ENCODE assay signal across 2 cellular contexts in genomic region chr11:107856981-107857517, GRCh38.
TF ChIP-seq lines count a peak whose summit lies in the region.

No MANE protein-coding gene starts in this region.

TF ChIP-seq in IMR-90, 13 proteins besides CTCF, POLR2A, EP300 and RAD21:
- no peak for TF ChIP-seq MAZ (IDR thresholded peaks at IDR 0.05; ENCODE audit: borderline replicate concordance, low read depth, low read length)
- no peak for TF ChIP-seq SMC3 (IDR thresholded peaks at IDR 0.05; ENCODE audit: low read depth, low read length)
- no peak for TF ChIP-seq ELK1 (IDR thresholded peaks at IDR 0.05; ENCODE audit: borderline replicate concordance, low read depth, low read length)
- TF ChIP-seq NFE2L2 (IDR thresholded peaks at IDR 0.05; ENCODE audit: low read depth, low read length): no peak
- no peak for TF ChIP-seq CHD1 (IDR thresholded peaks at IDR 0.05; ENCODE audit: low read depth, low read length)
- no peak for TF ChIP-seq CEBPB (IDR thresholded peaks at IDR 0.05; ENCODE audit: low read depth, low read length)
- TF ChIP-seq FOS (IDR thresholded peaks at IDR 0.05; ENCODE audit: low read depth, low read length): no peak
- no peak for TF ChIP-seq USF2 (IDR thresholded peaks at IDR 0.05; ENCODE audit: low read depth, low read length)
- TF ChIP-seq MAFK (IDR thresholded peaks at IDR 0.05; ENCODE audit: low read depth, low read length): no peak
- TF ChIP-seq BHLHE40 (IDR thresholded peaks at IDR 0.05; ENCODE audit: low read depth, low read length): no peak
- TF ChIP-seq RCOR1 (IDR thresholded peaks at IDR 0.05; ENCODE audit: insufficient replicate concordance, low read length): no peak
- TF ChIP-seq RFX5 (IDR thresholded peaks at IDR 0.05; ENCODE audit: low read depth, low read length): no peak
- TF ChIP-seq MXI1 (IDR thresholded peaks at IDR 0.05; ENCODE audit: borderline replicate concordance, low read depth, low read length): no peak

TF ChIP-seq in K562, 482 proteins besides CTCF, POLR2A, EP300 and RAD21 (continues in another document):
- peak; percentile 87 for TF ChIP-seq ZNF263 (CRISPR knock-in tag; IDR thresholded peaks at IDR 0.05; ENCODE audit: borderline replicate concordance)
- peak; percentile 45; the same call in 1 of the 2 replicates for TF ChIP-seq SUPT5H (IDR thresholded peaks at IDR 0.05)
- TF ChIP-seq MTA2 (IDR thresholded peaks at IDR 0.05; ENCODE audit: low read depth): 0 out of 2 replicates have a peak, but pooled peaks have one; percentile 10
- no peak for TF ChIP-seq ARID3B (CRISPR knock-in tag; IDR thresholded peaks at IDR 0.05; ENCODE audit: borderline replicate concordance)
- no peak for TF ChIP-seq NFATC3 (IDR thresholded peaks at IDR 0.05)
- peak; percentile 69; the same call in 1 of the 2 replicates for TF ChIP-seq HDGF (IDR thresholded peaks at IDR 0.05)
- 0 out of 2 replicates have a peak, but pooled peaks have one; percentile 43 for TF ChIP-seq PHF21A (IDR thresholded peaks at IDR 0.05; ENCODE audit: borderline replicate concordance, low read depth)
- TF ChIP-seq SMARCE1 (IDR thresholded peaks at IDR 0.05): peak; percentile 50; the same call in 1 of the 2 replicates
- peak; percentile 34; the same call in 1 of the 2 replicates for TF ChIP-seq DPF2 (IDR thresholded peaks at IDR 0.05)
- TF ChIP-seq KDM1A (IDR thresholded peaks at IDR 0.05): 0 out of 4 replicates have a peak, but pooled peaks of 1 of the 2 experiments have one; percentile 58
- peak; percentile 33; the same call in 1 of the 2 replicates for TF ChIP-seq ZBTB2 (IDR thresholded peaks at IDR 0.05)
- TF ChIP-seq TRIM24 (IDR thresholded peaks at IDR 0.05): peak in 1 of 2 experiments; percentile 17; a peak in 1 of 4 replicates
- peak; percentile 70 to 77; a peak in 2 of 4 replicates for TF ChIP-seq ETV6 (IDR thresholded peaks at IDR 0.05; ENCODE audit: borderline replicate concordance in 1 of 2, low read depth in 2 of 2, low read length in 1 of 2)
- TF ChIP-seq ETV6 (CRISPR knock-in tag; IDR thresholded peaks at IDR 0.05; ENCODE audit: borderline replicate concordance): no peak
- no peak for TF ChIP-seq HNRNPK (IDR thresholded peaks at IDR 0.05; ENCODE audit: low read depth, low read length, poor library complexity, severe bottlenecking)
- peak; percentile 81 for TF ChIP-seq ETV1 (tag; conservative IDR thresholded peaks at IDR 0.05; ENCODE audit: low read depth)
- TF ChIP-seq SMARCA5 (IDR thresholded peaks at IDR 0.05): peak; percentile 79; the same call in 1 of the 2 replicates
- TF ChIP-seq TAL1 (IDR thresholded peaks at IDR 0.05): 0 out of 2 replicates have a peak, but pooled peaks have one; percentile 7
- no peak for TF ChIP-seq HDAC2 (IDR thresholded peaks at IDR 0.05)
- TF ChIP-seq CREB1 (IDR thresholded peaks at IDR 0.05): no peak
- TF ChIP-seq CREB1 (CRISPR knock-in tag; IDR thresholded peaks at IDR 0.05): no peak
- 0 out of 2 replicates have a peak, but pooled peaks have one; percentile 21 for TF ChIP-seq HLTF (IDR thresholded peaks at IDR 0.05)
- TF ChIP-seq TAF1 (IDR thresholded peaks at IDR 0.05; ENCODE audit: control insufficient read depth, extremely low read depth, insufficient read depth, low read length, severe bottlenecking): no peak
- TF ChIP-seq RCOR1 (IDR thresholded peaks at IDR 0.05; ENCODE audit: borderline replicate concordance in 1 of 2, low read depth in 2 of 2, low read length in 2 of 2): peak in 1 of 2 experiments; percentile 29; a peak in 1 of 4 replicates
- TF ChIP-seq ESRRA (IDR thresholded peaks at IDR 0.05; ENCODE audit: borderline replicate concordance, low read depth): peak; percentile 46; the same call in 1 of the 2 replicates
- peak; percentile 38 for TF ChIP-seq NCOA4 (IDR thresholded peaks at IDR 0.05; ENCODE audit: partially characterized antibody)
- TF ChIP-seq ZBTB40 (IDR thresholded peaks at IDR 0.05): peak; percentile 52; the same call in 1 of the 2 replicates
- TF ChIP-seq ZBTB40 (CRISPR knock-in tag; IDR thresholded peaks at IDR 0.05): no peak
- peak; percentile 95 for TF ChIP-seq BRD9 (IDR thresholded peaks at IDR 0.05; ENCODE audit: low read depth, partially characterized antibody)
- no peak for TF ChIP-seq FOS (IDR thresholded peaks at IDR 0.05; ENCODE audit: extremely low read depth, insufficient read length)
- 0 out of 2 replicates have a peak, but pooled peaks have one; percentile 33 for TF ChIP-seq EHMT2 (IDR thresholded peaks at IDR 0.05)
- no peak for TF ChIP-seq ZNF212 (CRISPR knock-in tag; IDR thresholded peaks at IDR 0.05)
- 0 out of 2 replicates have a peak, but pooled peaks have one; percentile 69 for TF ChIP-seq TRIM25 (IDR thresholded peaks at IDR 0.05; ENCODE audit: borderline replicate concordance)
- TF ChIP-seq POLR2B (IDR thresholded peaks at IDR 0.05; ENCODE audit: low read depth, partially characterized antibody): peak; percentile 18
- peak; percentile 30; the same call in 1 of the 2 replicates for TF ChIP-seq EP400 (IDR thresholded peaks at IDR 0.05)
- peak; percentile 58; the same call in 1 of the 2 replicates for TF ChIP-seq LARP7 (IDR thresholded peaks at IDR 0.05)
- TF ChIP-seq HDAC1 (IDR thresholded peaks at IDR 0.05): peak in 1 of 2 experiments; percentile 74; a peak in 2 of 4 replicates
- TF ChIP-seq VEZF1 (CRISPR knock-in tag; IDR thresholded peaks at IDR 0.05): peak; percentile 58; the same call in 1 of the 2 replicates
- TF ChIP-seq MLLT1 (IDR thresholded peaks at IDR 0.05): peak in 1 of 2 experiments; percentile 49; a peak in 1 of 4 replicates
- 0 out of 2 replicates have a peak, but pooled peaks have one; percentile 41 for TF ChIP-seq BCOR (IDR thresholded peaks at IDR 0.05)
- TF ChIP-seq MTA1 (IDR thresholded peaks at IDR 0.05; ENCODE audit: borderline replicate concordance): peak; percentile 77; the same call in 1 of the 2 replicates
- no peak for TF ChIP-seq MEF2D (tag; conservative IDR thresholded peaks at IDR 0.05; ENCODE audit: low read depth)
- no peak for TF ChIP-seq HDAC6 (IDR thresholded peaks at IDR 0.05; ENCODE audit: low read depth, low read length)
